8 cellular contexts compared by ENCODE assay signal in genomic region chr2:176931588-176932563, GRCh38.
DNase-seq lines count a peak whose midpoint lies in the region; ATAC-seq, FAIRE-seq and TF ChIP-seq lines count a peak whose summit lies in the region.

No MANE protein-coding gene starts in this region.

- WGBS in SK-N-SH (ENCODE audit: low lambda C conversion rate) = 65% methylated on average over 8 of the region's 8 CpGs
- 50% methylated on average over 8 of the region's 8 CpGs for WGBS in prostate gland

- H3K4me3 Mint-ChIP-seq in glutamatergic neuron (ENCODE audit: unreplicated experiment) = no peak overlapping the region

- CTCF ChIA-PET in SK-N-SH (lab: Yijun Ruan, JAX) = no interaction called here

- TF ChIP-seq CTCF in SK-N-SH (IDR thresholded peaks at IDR 0.05) (no peak), kidney (IDR thresholded peaks at IDR 0.05; ENCODE audit: borderline replicate concordance, extremely low read depth, insufficient read depth) (no peak), prostate gland (IDR thresholded peaks at IDR 0.05) (no peak), glutamatergic neuron (IDR thresholded peaks at IDR 0.05; ENCODE audit: partially characterized antibody, unreplicated experiment) (no peak)

- H3K4me1 ChIP-seq in SK-N-SH (ENCODE audit: control insufficient read depth in 1 of 2, insufficient read depth in 2 of 2, low read depth in 1 of 2, low read length in 1 of 2) = peaks cover 3% of the 10 kb centered on the region in 2 experiments; a peak in 3 of 4 replicates
- H3K4me1 ChIP-seq in kidney (ENCODE audit: control insufficient read depth in 1 of 2, insufficient read depth in 1 of 2, low read depth in 1 of 2, low read length in 2 of 2) = no peaks in the 10 kb centered on the region
- H3K4me1 ChIP-seq in prostate gland (replicated peaks) = no peaks in the 10 kb centered on the region

- H3K27ac ChIP-seq in SK-N-SH (ENCODE audit: low read depth in 2 of 2, low read length in 1 of 2) = no peak overlapping the region
- no peak overlapping the region for H3K27ac ChIP-seq in kidney (ENCODE audit: low read depth in 2 of 2, low read length in 2 of 2)
- H3K27ac ChIP-seq in prostate gland = no peak overlapping the region

- no peak overlapping the region for H3K4me2 ChIP-seq in SK-N-SH

- DNase-seq in EL (peak; percentile 46), GM19239 (ENCODE audit: insufficient read length, low spot score) (peak; percentile 50), SK-N-SH (peak; percentile 10), kidney (no peak), prostate gland (ENCODE audit: low spot score) (no peak), SK-N-DZ (ENCODE audit: low spot score) (no peak), glutamatergic neuron (no peak)

- FAIRE-seq in GM19239 (lab: Jason Lieb, UNC) (peak; percentile 99), kidney (lab: Jason Lieb, UNC) (peak; percentile 51)

- H3K4me1 Mint-ChIP-seq in glutamatergic neuron (ENCODE audit: low read depth, unreplicated experiment) = no peaks in the 10 kb centered on the region

- H3K36me3 ChIP-seq in SK-N-SH (replicated peaks in 1 of 2; ENCODE audit: control insufficient read depth in 1 of 2, insufficient read depth in 2 of 2, low read length in 1 of 2) (no peaks in the 10 kb centered on the region), kidney (ENCODE audit: control insufficient read depth in 1 of 2, insufficient read depth in 2 of 2, low read length in 2 of 2) (no peaks in the 10 kb centered on the region), prostate gland (no peaks in the 10 kb centered on the region)

- H3K79me2 ChIP-seq in SK-N-SH (ENCODE audit: insufficient read depth) = no peaks in the 10 kb centered on the region

- intact Hi-C loops in kidney (cut with DNase I) = no loop called here
- intact Hi-C loops in prostate gland (cut with DNase I) = no loop called here

- H3K36me3 Mint-ChIP-seq in glutamatergic neuron (ENCODE audit: unreplicated experiment) = no peaks in the 10 kb centered on the region

- no peak overlapping the region for H3K27ac Mint-ChIP-seq in glutamatergic neuron (ENCODE audit: unreplicated experiment)

- H3K27me3 Mint-ChIP-seq in glutamatergic neuron (ENCODE audit: unreplicated experiment) = peaks cover 3% of the 10 kb centered on the region

- no peaks in the 10 kb centered on the region for H4K20me1 ChIP-seq in SK-N-SH (ENCODE audit: insufficient read depth)

- H3K27me3 ChIP-seq in SK-N-SH (ENCODE audit: insufficient read depth) (no peaks in the 10 kb centered on the region), prostate gland (replicated peaks; ENCODE audit: insufficient read depth) (no peaks in the 10 kb centered on the region)

- POLR2A ChIA-PET in SK-N-SH (lab: Yijun Ruan, JAX) = no interaction called here

- H3K9me3 ChIP-seq in SK-N-SH (no peaks in the 10 kb centered on the region), kidney (ENCODE audit: control insufficient read depth in 1 of 2, low read length in 2 of 2) (no peaks in the 10 kb centered on the region), prostate gland (no peaks in the 10 kb centered on the region)

- no peak overlapping the region for H3K9ac ChIP-seq in SK-N-SH
- H3K9ac ChIP-seq in kidney (ENCODE audit: low read length in 2 of 2) = no peak overlapping the region

- TF ChIP-seq RAD21 in SK-N-SH (IDR thresholded peaks at IDR 0.05; ENCODE audit: low read length) = no peak

- H3K4me3 ChIP-seq in SK-N-SH (ENCODE audit: low read depth in 2 of 2, low read length in 1 of 2) (no peak overlapping the region), kidney (ENCODE audit: low read length in 2 of 2) (no peak overlapping the region), prostate gland (no peak overlapping the region)

- TF ChIP-seq POLR2A in prostate gland (IDR thresholded peaks at IDR 0.05) = no peak

- no peak overlapping the region for H2AFZ ChIP-seq in SK-N-SH (ENCODE audit: low read depth)

- ATAC-seq in HG03103 (IDR thresholded peaks at IDR 0.05; ENCODE audit: low read depth, unreplicated experiment) = peak; percentile 97

- no peaks in the 10 kb centered on the region for H3F3A ChIP-seq in SK-N-SH (replicated peaks; ENCODE audit: insufficient read depth)

- TF ChIP-seq EP300 in SK-N-SH (IDR thresholded peaks at IDR 0.05; ENCODE audit: borderline replicate concordance in 1 of 2, low read depth in 1 of 2, low read length in 1 of 2) = no peak

- H3K9me2 ChIP-seq in SK-N-SH = no peaks in the 10 kb centered on the region

- no peaks in the 10 kb centered on the region for H3K9me3 Mint-ChIP-seq in glutamatergic neuron (ENCODE audit: unreplicated experiment)

TF ChIP-seq in SK-N-SH, 30 proteins besides CTCF, POLR2A, EP300 and RAD21:
- TF ChIP-seq CHD2 (IDR thresholded peaks at IDR 0.05; ENCODE audit: low read length, partially characterized antibody) = no peak
- peak; percentile 30; the same call in 1 of the 2 replicates for TF ChIP-seq FOSL2 (IDR thresholded peaks at IDR 0.05; ENCODE audit: borderline replicate concordance, low read depth)

Comparison
In these comparisons a context has a peak if more than half of its experiments do, and no peak if none do; other contexts are left out.
1. DNase-seq: peak in EL (single experiment), GM19239 (single experiment) and SK-N-SH (single experiment); none in kidney (single experiment), prostate gland (single experiment), SK-N-DZ (single experiment) and glutamatergic neuron (single experiment).